ENCODE assay signal across 11 cellular contexts in the genomic region with DNA sequence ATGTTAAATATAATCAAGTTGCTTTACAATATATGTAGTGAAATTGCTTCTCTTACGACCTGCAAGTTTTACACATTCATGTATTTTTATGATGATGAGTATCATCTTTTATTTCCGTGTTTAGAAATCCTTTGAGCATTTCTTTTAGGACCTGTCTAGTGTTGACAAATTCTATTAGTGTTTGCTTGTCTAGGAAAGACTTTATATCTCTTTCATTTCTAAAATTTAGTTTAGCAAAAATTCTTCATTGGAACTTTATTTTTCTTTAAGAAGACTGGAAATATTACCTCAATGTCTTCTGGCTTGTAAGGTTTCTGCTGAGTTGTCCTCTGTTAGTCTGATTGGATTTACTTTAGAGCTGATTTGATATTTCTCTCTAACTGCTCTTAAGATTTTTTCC.
"Had no signal": no experiment of that assay in that cellular context is flagged by ENCODE, and none has a peak within 500 bp of the region (broad histone marks: within the 10 kb centered on the region; RNA-seq: fewer than 3 reads in every experiment).

No MANE protein-coding gene starts in this region.

- DNase-seq: GM23248, GOT3, H7, H9, HCEC 1CT, HFFc6 had no signal

- H3K4me1 ChIP-seq: HAP-1 had no signal

- H3K4me2 ChIP-seq: GM23338 had no signal

- H3K27ac ChIP-seq: GM23248 had no signal

- H3K36me3 ChIP-seq: HAP-1 had no signal

- H3K9ac ChIP-seq: GM23248 had no signal

- H3K9me3 ChIP-seq: HAP-1 had no signal

- H2AFZ ChIP-seq: GM23248, GM23338 had no signal

- ATAC-seq: GM23338, HCT116 had no signal

- FAIRE-seq: H1, H54 had no signal

- H3K4me3 ChIP-seq: GM23248, GM23338, HAP-1 had no signal
